Comparison of ENCODE assay signal across 10 cellular contexts in the genomic region with DNA sequence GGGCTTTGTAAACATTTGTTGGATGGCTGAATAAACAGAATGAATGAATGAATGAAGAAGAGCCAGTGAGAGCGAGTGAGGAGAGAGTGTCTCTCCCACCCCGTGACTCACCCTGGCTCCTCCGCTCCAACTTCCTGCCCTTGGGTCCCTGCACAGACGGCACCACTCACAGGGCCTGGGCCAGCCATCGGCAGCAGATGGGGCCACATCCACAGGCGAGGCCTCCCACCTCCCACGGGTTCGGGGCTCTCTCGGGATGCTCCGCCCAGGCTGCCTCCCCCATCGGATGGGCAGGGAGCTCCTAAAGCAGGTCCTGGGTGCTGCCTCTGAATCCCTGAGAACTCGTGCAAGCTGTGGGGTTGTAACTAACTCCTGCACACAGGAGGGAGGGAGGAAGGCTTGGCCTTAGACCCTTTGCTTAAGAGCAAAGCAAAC. TPM values are rescaled to one million over a fixed set of nuclear protein-coding genes. Genes with fewer than 3 reads are reported as not detected.
DNase-seq lines count a peak whose midpoint lies in the region; ATAC-seq and TF ChIP-seq lines count a peak whose summit lies in the region.
"Had no signal": no experiment of that assay in that cellular context is flagged by ENCODE, and none has a peak within 500 bp of the region (broad histone marks: within the 10 kb centered on the region; RNA-seq: fewer than 3 reads in every experiment).

No MANE protein-coding gene starts in this region.

- H3K4me3 ChIP-seq in gastrocnemius medialis (no peak overlapping the region), OCI-LY7 (ENCODE audit: low read depth, low read length, poor library complexity, severe bottlenecking) (no peak overlapping the region)

- no TSS peak for BruUV-seq in OCI-LY7 (replicated peaks; lab: Mats Ljungman, UMichigan)

- no peaks in the 10 kb centered on the region for H3K9me3 ChIP-seq in gastrocnemius medialis
- no peaks in the 10 kb centered on the region for H3K9me3 ChIP-seq in OCI-LY7 (ENCODE audit: low read length)

- H3K4me2 ChIP-seq in OCI-LY7 (ENCODE audit: low read length), result no peak overlapping the region

- TF ChIP-seq CTCF in gastrocnemius medialis (IDR thresholded peaks at IDR 0.05 in 4 of 5, conservative IDR thresholded peaks at IDR 0.05 in 1 of 5) (no peak), OCI-LY7 (conservative IDR thresholded peaks at IDR 0.05; ENCODE audit: low read length) (no peak)

- no peaks in the 10 kb centered on the region for H4K20me1 ChIP-seq in OCI-LY7 (ENCODE audit: insufficient read depth, low read length)

- H3K27me3 ChIP-seq in gastrocnemius medialis, result no peaks in the 10 kb centered on the region

- H3K27ac ChIP-seq in gastrocnemius medialis, result no peak overlapping the region
- no peak overlapping the region for H3K27ac ChIP-seq in OCI-LY7 (ENCODE audit: low read depth, low read length, poor library complexity, severe bottlenecking)

- H3K9me2 ChIP-seq in OCI-LY7 (ENCODE audit: insufficient read depth, low read length), result no peaks in the 10 kb centered on the region

- H3K4me1 ChIP-seq in gastrocnemius medialis (no peaks in the 10 kb centered on the region), OCI-LY7 (ENCODE audit: insufficient read depth, low read length, poor library complexity, severe bottlenecking) (no peaks in the 10 kb centered on the region)

- CTCF ChIA-PET in OCI-LY7 (lab: Charles Lee; ENCODE audit: unreplicated experiment), result no interaction called here

- no peak for TF ChIP-seq POLR2A in gastrocnemius medialis (IDR thresholded peaks at IDR 0.05)

- H3K36me3 ChIP-seq in gastrocnemius medialis (no peaks in the 10 kb centered on the region), OCI-LY7 (ENCODE audit: insufficient read depth, low read length) (no peaks in the 10 kb centered on the region)

- intact Hi-C loops in gastrocnemius medialis (cut with DNase I; ENCODE audit: low total_unique reads), result no loop called here
- intact Hi-C loops in OCI-LY7 (cut with micrococcal nuclease; ENCODE audit: unreplicated experiment), result no loop called here

- DNase-seq in AG20443 (ENCODE audit: low spot score), result peak; percentile 83
- peak; percentile 17 for DNase-seq in NCI-H1092 (lab: John Stamatoyannopoulos, UW)
- peak; percentile 19 for DNase-seq in dedifferentiated amniotic fluid mesenchymal stem cell (ENCODE audit: extremely low spot score)
- DNase-seq in lung microvascular endothelial cell (ENCODE audit: low read depth in 2 of 2), result peak; percentile 59 to 65
- DNase-seq in gastrocnemius medialis, result no peak
- no peak for DNase-seq in OCI-LY7 (ENCODE audit: low spot score)
- DNase-seq in stimulated activated CD4-positive, alpha-beta T cell treated with anti-CD3 and anti-CD28 coated beads, Interleukin-15, amount 100 ng/mL, for 24 hours, result no peak
- DNase-seq: NCI-H2227 treated with DMSO at 0.1 percent for 48 hours; stimulated activated CD4-positive, alpha-beta T cell treated with anti-CD3 and anti-CD28 coated beads, Interleukin-1b, Interleukin-23, amount 100 ng/mL, for 48 hours had no signal

- H3K79me2 ChIP-seq in OCI-LY7 (ENCODE audit: insufficient read depth, low read depth, low read length), result no peaks in the 10 kb centered on the region

- POLR2A ChIA-PET in OCI-LY7 (lab: Charles Lee), result no interaction called here

- no peak overlapping the region for H2AFZ ChIP-seq in OCI-LY7 (ENCODE audit: low read length)

- ATAC-seq in gastrocnemius medialis (no peak), GM18858 (IDR thresholded peaks at IDR 0.05; ENCODE audit: unreplicated experiment) (no peak)

- in situ Hi-C loops in gastrocnemius medialis (cut with MboI; ENCODE audit: low sequenced_read_pairs in 4 of 4), result loop anchor here (5.0 to 10.0 kb wide), 3 partner anchors 102 to 112 kb away; no protein-coding TSS in a partner anchor

RNA-seq across cellular contexts. Expression of a gene that starts 41.3 kb away (rescaled TPM):
- total RNA-seq in lung microvascular endothelial cell (25.6 and 28.1 TPM in 2 replicates), gastrocnemius medialis (10 to 100 TPM; 15.0 to 35.3 (median 19.1) TPM), OCI-LY7 (2022) (69.0 and 76.3 TPM in 2 replicates)
- 25.1 and 38.8 TPM in 2 replicates for total RNA-seq in OCI-LY7 (2014; rRNA removed; shearing (Covaris generic))

RNA-seq across cellular contexts. Expression of a gene that starts 41.8 kb away (rescaled TPM):
- total RNA-seq in lung microvascular endothelial cell (38.4 and 57.9 TPM in 2 replicates), gastrocnemius medialis (100 to 1,000 TPM; 116 to 170 (median 117) TPM), OCI-LY7 (2022) (62.1 and 65.5 TPM in 2 replicates)
- 42.4 and 45.2 TPM in 2 replicates for total RNA-seq in OCI-LY7 (2014; rRNA removed; shearing (Covaris generic))

Comparison
In these comparisons a context has a peak if more than half of its experiments do, and no peak if none do; other contexts are left out.
1. DNase-seq: peak in AG20443 (single experiment), NCI-H1092 (single experiment), dedifferentiated amniotic fluid mesenchymal stem cell (single experiment) and lung microvascular endothelial cell (2 of 2); none in gastrocnemius medialis (0 of 2), OCI-LY7 (single experiment) and stimulated activated CD4-positive, alpha-beta T cell treated with anti-CD3 and anti-CD28 coated beads, Interleukin-15, amount 100 ng/mL, for 24 hours (single experiment).